Comparison of ENCODE assay signal across 2 cellular contexts in genomic region chr18:47331051-47331450, GRCh38.
TF ChIP-seq lines count a peak whose summit lies in the region.

No MANE protein-coding gene starts in this region.

TF ChIP-seq in SK-N-SH, 30 proteins besides CTCF, POLR2A, EP300 and RAD21 (continued from another document):
- TF ChIP-seq IRF3 (IDR thresholded peaks at IDR 0.05; ENCODE audit: low read depth, low read length) (no peak), FOSL2 (IDR thresholded peaks at IDR 0.05; ENCODE audit: borderline replicate concordance, low read depth) (no peak), RCOR1 (IDR thresholded peaks at IDR 0.05; ENCODE audit: low read length) (peak; percentile 77), GATA2 (CRISPR knock-in tag; IDR thresholded peaks at IDR 0.05) (peak; percentile 75)

TF ChIP-seq in SK-N-SH treated with all-trans-retinoic acid at 6 μM for 48 hours, 23 proteins besides CTCF, POLR2A, EP300 and RAD21 (continued from another document):
- TF ChIP-seq CREB5 (CRISPR knock-in tag; IDR thresholded peaks at IDR 0.05; ENCODE audit: low read depth) (no peak), TOX (CRISPR knock-in tag; IDR thresholded peaks at IDR 0.05; ENCODE audit: borderline replicate concordance) (no peak)
TF ChIP-seq in SK-N-SH treated with all-trans-retinoic acid at 6 μM for 48 hours: peak in this region for 0.
